ENCODE assay signal across 1 cellular context in the genomic region with DNA sequence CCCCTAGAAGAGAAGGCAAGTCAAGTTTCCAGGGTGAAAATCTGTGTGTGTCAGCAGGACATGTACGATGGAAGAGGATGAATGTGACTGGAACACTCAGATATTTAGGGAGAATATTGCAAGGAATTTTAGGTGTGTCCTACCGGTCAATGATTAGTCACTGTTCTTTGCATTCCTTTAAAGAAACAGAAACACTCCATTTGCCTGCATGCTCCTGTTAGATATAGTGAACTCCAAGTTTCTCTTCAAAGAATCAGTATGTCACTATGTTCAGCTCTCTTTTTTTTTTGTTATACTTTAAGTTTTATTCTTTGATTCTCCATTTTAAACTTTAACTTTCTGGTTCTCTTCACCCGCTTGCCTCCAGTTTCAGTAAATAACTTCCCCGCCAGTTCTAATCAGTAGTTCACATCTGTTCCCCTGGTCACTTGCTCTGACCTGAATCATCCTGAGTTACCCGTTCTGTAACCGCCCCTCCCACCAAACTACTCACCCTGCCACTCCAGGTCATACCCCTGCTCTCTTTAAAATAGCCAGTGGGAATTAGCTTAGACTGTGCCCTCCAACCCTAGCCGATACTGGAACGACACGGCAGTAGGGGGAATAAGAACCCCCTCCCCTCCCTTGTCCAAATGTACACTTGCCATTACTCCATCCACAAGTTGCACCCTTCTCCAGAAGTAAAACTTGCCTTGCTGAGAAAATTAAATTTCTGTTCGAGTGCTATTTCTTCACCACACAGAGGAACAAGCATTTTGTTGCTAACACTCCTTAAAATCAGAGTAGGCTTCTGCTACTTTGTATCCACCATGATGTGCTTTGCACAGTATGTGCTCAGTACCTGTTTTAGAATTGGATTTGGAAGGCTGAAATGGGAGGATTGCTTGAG.
TF ChIP-seq lines count a peak whose summit lies in the region.

No MANE protein-coding gene starts in this region.

TF ChIP-seq in GM23338, 12 proteins besides CTCF, POLR2A, EP300 and RAD21 (continued from another document):
- TF ChIP-seq, protein P1, sequence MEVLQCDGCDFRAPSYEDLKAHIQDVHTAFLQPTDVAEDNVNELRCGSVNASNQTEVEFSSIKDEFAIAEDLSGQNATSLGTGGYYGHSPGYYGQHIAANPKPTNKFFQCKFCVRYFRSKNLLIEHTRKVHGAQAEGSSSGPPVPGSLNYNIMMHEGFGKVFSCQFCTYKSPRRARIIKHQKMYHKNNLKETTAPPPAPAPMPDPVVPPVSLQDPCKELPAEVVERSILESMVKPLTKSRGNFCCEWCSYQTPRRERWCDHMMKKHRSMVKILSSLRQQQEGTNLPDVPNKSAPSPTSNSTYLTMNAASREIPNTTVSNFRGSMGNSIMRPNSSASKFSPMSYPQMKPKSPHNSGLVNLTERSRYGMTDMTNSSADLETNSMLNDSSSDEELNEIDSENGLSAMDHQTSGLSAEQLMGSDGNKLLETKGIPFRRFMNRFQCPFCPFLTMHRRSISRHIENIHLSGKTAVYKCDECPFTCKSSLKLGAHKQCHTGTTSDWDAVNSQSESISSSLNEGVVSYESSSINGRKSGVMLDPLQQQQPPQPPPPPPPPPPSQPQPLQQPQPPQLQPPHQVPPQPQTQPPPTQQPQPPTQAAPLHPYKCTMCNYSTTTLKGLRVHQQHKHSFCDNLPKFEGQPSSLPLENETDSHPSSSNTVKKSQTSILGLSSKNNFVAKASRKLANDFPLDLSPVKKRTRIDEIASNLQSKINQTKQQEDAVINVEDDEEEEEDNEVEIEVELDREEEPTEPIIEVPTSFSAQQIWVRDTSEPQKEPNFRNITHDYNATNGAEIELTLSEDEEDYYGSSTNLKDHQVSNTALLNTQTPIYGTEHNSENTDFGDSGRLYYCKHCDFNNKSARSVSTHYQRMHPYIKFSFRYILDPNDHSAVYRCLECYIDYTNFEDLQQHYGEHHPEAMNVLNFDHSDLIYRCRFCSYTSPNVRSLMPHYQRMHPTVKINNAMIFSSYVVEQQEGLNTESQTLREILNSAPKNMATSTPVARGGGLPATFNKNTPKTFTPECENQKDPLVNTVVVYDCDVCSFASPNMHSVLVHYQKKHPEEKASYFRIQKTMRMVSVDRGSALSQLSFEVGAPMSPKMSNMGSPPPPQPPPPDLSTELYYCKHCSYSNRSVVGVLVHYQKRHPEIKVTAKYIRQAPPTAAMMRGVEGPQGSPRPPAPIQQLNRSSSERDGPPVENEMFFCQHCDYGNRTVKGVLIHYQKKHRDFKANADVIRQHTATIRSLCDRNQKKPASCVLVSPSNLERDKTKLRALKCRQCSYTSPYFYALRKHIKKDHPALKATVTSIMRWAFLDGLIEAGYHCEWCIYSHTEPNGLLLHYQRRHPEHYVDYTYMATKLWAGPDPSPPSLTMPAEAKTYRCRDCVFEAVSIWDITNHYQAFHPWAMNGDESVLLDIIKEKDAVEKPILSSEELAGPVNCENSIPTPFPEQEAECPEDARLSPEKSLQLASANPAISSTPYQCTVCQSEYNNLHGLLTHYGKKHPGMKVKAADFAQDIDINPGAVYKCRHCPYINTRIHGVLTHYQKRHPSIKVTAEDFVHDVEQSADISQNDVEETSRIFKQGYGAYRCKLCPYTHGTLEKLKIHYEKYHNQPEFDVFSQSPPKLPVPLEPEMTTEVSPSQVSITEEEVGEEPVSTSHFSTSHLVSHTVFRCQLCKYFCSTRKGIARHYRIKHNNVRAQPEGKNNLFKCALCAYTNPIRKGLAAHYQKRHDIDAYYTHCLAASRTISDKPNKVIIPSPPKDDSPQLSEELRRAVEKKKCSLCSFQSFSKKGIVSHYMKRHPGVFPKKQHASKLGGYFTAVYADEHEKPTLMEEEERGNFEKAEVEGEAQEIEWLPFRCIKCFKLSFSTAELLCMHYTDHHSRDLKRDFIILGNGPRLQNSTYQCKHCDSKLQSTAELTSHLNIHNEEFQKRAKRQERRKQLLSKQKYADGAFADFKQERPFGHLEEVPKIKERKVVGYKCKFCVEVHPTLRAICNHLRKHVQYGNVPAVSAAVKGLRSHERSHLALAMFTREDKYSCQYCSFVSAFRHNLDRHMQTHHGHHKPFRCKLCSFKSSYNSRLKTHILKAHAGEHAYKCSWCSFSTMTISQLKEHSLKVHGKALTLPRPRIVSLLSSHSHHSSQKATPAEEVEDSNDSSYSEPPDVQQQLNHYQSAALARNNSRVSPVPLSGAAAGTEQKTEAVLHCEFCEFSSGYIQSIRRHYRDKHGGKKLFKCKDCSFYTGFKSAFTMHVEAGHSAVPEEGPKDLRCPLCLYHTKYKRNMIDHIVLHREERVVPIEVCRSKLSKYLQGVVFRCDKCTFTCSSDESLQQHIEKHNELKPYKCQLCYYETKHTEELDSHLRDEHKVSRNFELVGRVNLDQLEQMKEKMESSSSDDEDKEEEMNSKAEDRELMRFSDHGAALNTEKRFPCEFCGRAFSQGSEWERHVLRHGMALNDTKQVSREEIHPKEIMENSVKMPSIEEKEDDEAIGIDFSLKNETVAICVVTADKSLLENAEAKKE (CRISPR knock-in tag; IDR thresholded peaks at IDR 0.05) = no peak
- no peak for TF ChIP-seq STAT1 (IDR thresholded peaks at IDR 0.05; ENCODE audit: unreplicated experiment)
